In genomic region chr10:24723788-24724380, GRCh38 we compare ENCODE assay signal across 8 cellular contexts. TPM values are rescaled to one million over a fixed set of nuclear protein-coding genes. Genes with fewer than 3 reads are reported as not detected.
A peak's percentile ranks its signal among the peaks of the same experiment; 100 is the strongest.
DNase-seq lines count a peak whose midpoint lies in the region; ATAC-seq, FAIRE-seq and TF ChIP-seq lines count a peak whose summit lies in the region.

TSS of gene ARHGAP21 (minus strand) at chr10:24723887. CDS start at chr10:24721899, 1,988 bp downstream.

- H3K4me1 Mint-ChIP-seq in astrocyte (ENCODE audit: low read depth, unreplicated experiment) = no peaks in the 10 kb centered on the region

- POLR2A ChIA-PET in SK-N-SH (lab: Yijun Ruan, JAX) = interaction anchor here (1.4 kb wide), 2 partner anchors 292 to 293 kb away, joined by 4 to 7 read pairs; partner anchors contain the start of genes ENKUR and THNSL1

- peaks cover 42% of the 10 kb centered on the region for H3K79me2 ChIP-seq in SK-N-SH (ENCODE audit: insufficient read depth)
- peaks cover 37% of the 10 kb centered on the region for H3K79me2 ChIP-seq in astrocyte (ENCODE audit: insufficient read depth, low read length)

- H3K27ac Mint-ChIP-seq in astrocyte (ENCODE audit: unreplicated experiment) = peak within 1 kb of the TSS; percentile 88

- H3K9me3 Mint-ChIP-seq in astrocyte (ENCODE audit: unreplicated experiment) = no peaks in the 10 kb centered on the region

- H3K4me2 ChIP-seq in SK-N-SH (peak within 1 kb of the TSS; percentile 98), astrocyte (ENCODE audit: low read length) (peak within 1 kb of the TSS; percentile 100)

- H3F3A ChIP-seq in SK-N-SH (replicated peaks; ENCODE audit: insufficient read depth) = peaks cover 13% of the 10 kb centered on the region

- H3K9me3 ChIP-seq in SK-N-SH (no peaks in the 10 kb centered on the region), astrocyte (ENCODE audit: insufficient read depth, low read depth, low read length) (no peaks in the 10 kb centered on the region), right atrium auricular region (no peaks in the 10 kb centered on the region)

- H3K27me3 ChIP-seq in HL-60 (ENCODE audit: insufficient read depth, poor library complexity, severe bottlenecking) (no peaks in the 10 kb centered on the region), SK-N-SH (ENCODE audit: insufficient read depth) (no peaks in the 10 kb centered on the region), astrocyte (ENCODE audit: insufficient read depth, low read length) (no peaks in the 10 kb centered on the region), right atrium auricular region (no peaks in the 10 kb centered on the region)

- peak within 1 kb of the TSS; percentile 20 for H3K4me3 ChIP-seq in HL-60 (replicated peaks; ENCODE audit: insufficient read depth, low read length)
- H3K4me3 ChIP-seq in SK-N-SH (ENCODE audit: low read depth in 2 of 2, low read length in 1 of 2) = peak within 1 kb of the TSS; percentile 80 to 96
- peak within 1 kb of the TSS; percentile 95 for H3K4me3 ChIP-seq in astrocyte (ENCODE audit: insufficient read depth, low read depth, low read length)
- H3K4me3 ChIP-seq in right atrium auricular region = peak within 1 kb of the TSS; percentile 76 to 84

- H3K36me3 Mint-ChIP-seq in astrocyte (ENCODE audit: low read depth, unreplicated experiment) = peaks cover 11% of the 10 kb centered on the region

- peak within 1 kb of the TSS; percentile 93 for H3K9ac ChIP-seq in SK-N-SH
- H3K9ac ChIP-seq in astrocyte (ENCODE audit: low read length) = peak within 1 kb of the TSS; percentile 97

- peaks cover 0 to 8% of the 10 kb centered on the region in 2 experiments for H3K36me3 ChIP-seq in SK-N-SH (replicated peaks in 1 of 2; ENCODE audit: control insufficient read depth in 1 of 2, insufficient read depth in 2 of 2, low read length in 1 of 2)
- H3K36me3 ChIP-seq in astrocyte (ENCODE audit: insufficient read depth, low read length) = no peaks in the 10 kb centered on the region
- no peaks in the 10 kb centered on the region for H3K36me3 ChIP-seq in right atrium auricular region

- H3K4me1 ChIP-seq in SK-N-SH (ENCODE audit: control insufficient read depth in 1 of 2, insufficient read depth in 2 of 2, low read depth in 1 of 2, low read length in 1 of 2) = peaks cover 0 to 26% of the 10 kb centered on the region in 2 experiments; a peak in 2 of 4 replicates
- peaks cover 28% of the 10 kb centered on the region for H3K4me1 ChIP-seq in astrocyte (ENCODE audit: insufficient read depth, low read length)
- H3K4me1 ChIP-seq in right atrium auricular region = peaks cover 0 to 22% of the 10 kb centered on the region in 2 donors

- peak within 1 kb of the TSS; percentile 94 for H3K4me3 Mint-ChIP-seq in astrocyte (ENCODE audit: unreplicated experiment)

- TF ChIP-seq EP300 in SK-N-SH (IDR thresholded peaks at IDR 0.05; ENCODE audit: borderline replicate concordance in 1 of 2, low read depth in 1 of 2, low read length in 1 of 2) = no peak

- TF ChIP-seq CTCF in HL-60 (IDR thresholded peaks at IDR 0.05; ENCODE audit: insufficient read depth, low read length) (no peak), SK-N-SH (IDR thresholded peaks at IDR 0.05) (peak; percentile 22; the same call in 1 of the 2 replicates), astrocyte (IDR thresholded peaks at IDR 0.05; ENCODE audit: insufficient read depth, low read depth, low read length) (no peak), right atrium auricular region (IDR thresholded peaks at IDR 0.05) (no peak)

- intact Hi-C loops in posterior vena cava (cut with DNase I) = loop anchor here (10.0 kb wide), 3 partner anchors 79 to 271 kb away; partner anchors contain the start of gene PRTFDC1 (in 1 of the 2)

- H3K27ac ChIP-seq in HL-60 (replicated peaks) (no peak within 1 kb of the TSS), SK-N-SH (ENCODE audit: low read depth in 2 of 2, low read length in 1 of 2) (peak within 1 kb of the TSS; percentile 89 to 91), astrocyte (ENCODE audit: low read depth, low read length) (peak within 1 kb of the TSS; percentile 92), right atrium auricular region (peak within 1 kb of the TSS; percentile 96 to 97)

- CTCF ChIA-PET in SK-N-SH (lab: Yijun Ruan, JAX) = interaction anchor here (1.0 to 1.5 kb wide), 3 partner anchors 44 to 290 kb away, joined by 3 to 5 read pairs (median 4); no protein-coding TSS in a partner anchor

- H4K20me1 ChIP-seq in SK-N-SH (ENCODE audit: insufficient read depth) = peaks cover 28% of the 10 kb centered on the region
- H4K20me1 ChIP-seq in astrocyte (ENCODE audit: insufficient read depth, low read length) = peaks cover 36% of the 10 kb centered on the region

- TF ChIP-seq RAD21 in SK-N-SH (IDR thresholded peaks at IDR 0.05; ENCODE audit: low read length) = no peak; the same call in 1 of the 2 replicates

- WGBS in SK-N-SH (ENCODE audit: low lambda C conversion rate) = 0% methylated on average over 20 of the region's 46 CpGs

- peak; percentile 2 for ATAC-seq in GM19324 (IDR thresholded peaks at IDR 0.05; ENCODE audit: low FRiP score, unreplicated experiment)

- DNase-seq in CD1c-positive myeloid dendritic cell (ENCODE audit: extremely low spot score) (peak; percentile 80), HL-60 (ENCODE audit: low read depth in 1 of 2, low spot score in 1 of 2) (no peak), SK-N-SH (peak; percentile 67), astrocyte (ENCODE audit: low read depth) (peak; percentile 65), right atrium auricular region (ENCODE audit: low spot score) (peak; percentile 69), posterior vena cava (ENCODE audit: low spot score) (peak; percentile 92), DMS79 treated with DMSO at 0.1 percent for 48 hours (lab: John Stamatoyannopoulos, UW) (no peak)

- H3K9me2 ChIP-seq in SK-N-SH = no peaks in the 10 kb centered on the region

- H2AFZ ChIP-seq in SK-N-SH (ENCODE audit: low read depth) (peak within 1 kb of the TSS; percentile 91), astrocyte (ENCODE audit: low read depth, low read length) (peak within 1 kb of the TSS; percentile 84)

- FAIRE-seq in astrocyte (lab: Jason Lieb, UNC) = no peak

- H3K27me3 Mint-ChIP-seq in astrocyte (ENCODE audit: low read depth, unreplicated experiment) = no peaks in the 10 kb centered on the region

TF ChIP-seq in SK-N-SH, 30 proteins besides CTCF, POLR2A, EP300 and RAD21:
- TF ChIP-seq SIN3A (IDR thresholded peaks at IDR 0.05; ENCODE audit: borderline replicate concordance, low read depth, low read length) (peak; percentile 43; the same call in 1 of the 2 replicates), TAF1 (IDR thresholded peaks at IDR 0.05; ENCODE audit: borderline replicate concordance, low read depth, low read length) (peak; percentile 55; the same call in 1 of the 2 replicates), NFIC (IDR thresholded peaks at IDR 0.05; ENCODE audit: borderline replicate concordance) (no peak), SMC3 (IDR thresholded peaks at IDR 0.05; ENCODE audit: low read depth, low read length) (0 out of 2 replicates have a peak, but pooled peaks have one; percentile 2), POLR2AphosphoS5 (IDR thresholded peaks at IDR 0.05; ENCODE audit: low read depth, low read length) (peak; percentile 35; the same call in 1 of the 2 replicates), GABPA (IDR thresholded peaks at IDR 0.05; ENCODE audit: low read depth) (no peak), MXI1 (IDR thresholded peaks at IDR 0.05; ENCODE audit: low read depth, low read length) (peak; percentile 14; the same call in 1 of the 2 replicates)

RNA-seq across cellular contexts. Expression of gene ARHGAP21, which starts in this region (rescaled TPM):
- 27.8 and 35.5 TPM in 2 replicates for polyA plus RNA-seq in SK-N-SH (2012; rRNA removed)
- 27.1 and 28.9 TPM in 2 replicates for polyA plus RNA-seq in SK-N-SH (2012; cell fraction: cytosol; rRNA removed)
- polyA plus RNA-seq in SK-N-SH (2012; cell fraction: nucleus; rRNA removed) = 36.7 and 69.5 TPM in 2 replicates
- total RNA-seq in astrocyte (91.5 and 107 TPM in 2 replicates), right atrium auricular region (10 to 100 TPM; 45.0 to 46.3 TPM), posterior vena cava (100 to 1,000 TPM; 121 to 167 TPM)

Comparison
In these comparisons a context has a peak if more than half of its experiments do, and no peak if none do; other contexts are left out.
1. DNase-seq: peak in CD1c-positive myeloid dendritic cell (single experiment), SK-N-SH (single experiment), astrocyte (single experiment), right atrium auricular region (single experiment) and posterior vena cava (single experiment); none in HL-60 (0 of 2) and DMS79 treated with DMSO at 0.1 percent for 48 hours (single experiment).
2. H3K4me3 ChIP-seq: peak in every context shown above with its lines; median percentile 95 in astrocyte; 88 in SK-N-SH; 80 in right atrium auricular region; 20 in HL-60.